17 cellular contexts compared by ENCODE assay signal in the genomic region with DNA sequence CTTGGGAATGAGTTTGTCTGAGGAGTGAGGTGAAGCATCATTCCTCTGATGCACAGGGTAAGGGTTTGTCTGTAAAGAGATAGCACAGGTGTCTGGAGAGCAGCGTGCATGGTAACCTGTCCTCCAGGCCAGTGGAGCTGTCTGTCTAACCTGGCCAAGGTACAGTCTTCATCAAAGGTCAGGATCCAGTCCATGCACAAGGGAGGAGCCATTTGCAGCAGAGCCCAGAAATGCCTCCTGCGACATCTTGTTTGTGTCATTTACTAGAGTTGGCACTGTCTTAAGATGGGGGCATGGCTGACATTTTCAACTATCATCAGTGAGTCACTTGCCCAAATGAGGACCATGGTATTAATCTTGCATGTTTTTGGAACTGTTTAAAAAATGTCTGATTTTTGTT.
DNase-seq lines count a peak whose midpoint lies in the region; ATAC-seq and TF ChIP-seq lines count a peak whose summit lies in the region.
"Had no signal": no experiment of that assay in that cellular context is flagged by ENCODE, and none has a peak within 500 bp of the region (broad histone marks: within the 10 kb centered on the region; RNA-seq: fewer than 3 reads in every experiment).

No MANE protein-coding gene starts in this region.

- intact Hi-C loops in natural killer cell (cut with micrococcal nuclease) (no loop called here), testis (cut with DNase I; ENCODE audit: low total_unique reads) (no loop called here)

- H3K27ac Mint-ChIP-seq in natural killer cell treated with Interleukin-12 subunit alpha and Interleukin-12 subunit beta and Interleukin-15 and Interleukin-18, amount 100 ng/mL, for 72 hours = peak overlapping the region; percentile 92 to 93
- H3K27ac Mint-ChIP-seq in natural killer cell = no peak overlapping the region

- H3K4me1 Mint-ChIP-seq in natural killer cell treated with Interleukin-12 subunit alpha and Interleukin-12 subunit beta and Interleukin-15 and Interleukin-18, amount 100 ng/mL, for 72 hours (ENCODE audit: low read depth in 2 of 2) = peaks cover 27 to 38% of the 10 kb centered on the region in 2 donors
- peaks cover 5% of the 10 kb centered on the region in 2 donors for H3K4me1 Mint-ChIP-seq in natural killer cell
- H3K4me1 Mint-ChIP-seq: IgD-negative memory B cell had no signal

- H3K4me3 Mint-ChIP-seq in natural killer cell treated with Interleukin-12 subunit alpha and Interleukin-12 subunit beta and Interleukin-15 and Interleukin-18, amount 100 ng/mL, for 72 hours = no peak overlapping the region
- H3K4me3 Mint-ChIP-seq in natural killer cell = no peak overlapping the region
- H3K4me3 Mint-ChIP-seq: IgD-negative memory B cell had no signal

- H3K4me1 ChIP-seq in Peyer's patch = peaks cover 0 to 19% (median 0%) of the 10 kb centered on the region in 4 donors
- H3K4me1 ChIP-seq in testis = no peaks in the 10 kb centered on the region
- H3K4me1 ChIP-seq: HAP-1 had no signal

- peaks cover 10% of the 10 kb centered on the region for H3K9me3 Mint-ChIP-seq in natural killer cell treated with Interleukin-12 subunit alpha and Interleukin-12 subunit beta and Interleukin-15 and Interleukin-18, amount 100 ng/mL, for 72 hours
- no peaks in the 10 kb centered on the region for H3K9me3 Mint-ChIP-seq in natural killer cell
- H3K9me3 Mint-ChIP-seq: IgD-negative memory B cell had no signal

- TF ChIP-seq CTCF in natural killer cell (IDR thresholded peaks at IDR 0.05) (no peak), Peyer's patch (IDR thresholded peaks at IDR 0.05) (no peak), testis (IDR thresholded peaks at IDR 0.05) (no peak)

- TF ChIP-seq POLR2A in Peyer's patch (IDR thresholded peaks at IDR 0.05) (no peak), testis (IDR thresholded peaks at IDR 0.05) (no peak)

- no peaks in the 10 kb centered on the region for H3K27me3 Mint-ChIP-seq in natural killer cell treated with Interleukin-12 subunit alpha and Interleukin-12 subunit beta and Interleukin-15 and Interleukin-18, amount 100 ng/mL, for 72 hours
- H3K27me3 Mint-ChIP-seq in natural killer cell (ENCODE audit: low read depth in 2 of 2) = no peaks in the 10 kb centered on the region

- no peaks in the 10 kb centered on the region for H3K27me3 ChIP-seq in Peyer's patch
- no peaks in the 10 kb centered on the region for H3K27me3 ChIP-seq in testis

- H3K36me3 ChIP-seq in Peyer's patch (no peaks in the 10 kb centered on the region), testis (ENCODE audit: low read depth, missing control alignments) (no peaks in the 10 kb centered on the region)
- H3K36me3 ChIP-seq: HAP-1 had no signal

- H3K9me3 ChIP-seq in Peyer's patch (no peaks in the 10 kb centered on the region), testis (no peaks in the 10 kb centered on the region)
- H3K9me3 ChIP-seq: HAP-1 had no signal

- WGBS in testis, 2 donors = 96 to 100% methylated on average over 2 of the region's 2 CpGs

- no peak for ATAC-seq in natural killer cell treated with Interleukin-12 subunit alpha and Interleukin-12 subunit beta and Interleukin-15 and Interleukin-18, amount 100 ng/mL, for 72 hours
- ATAC-seq in natural killer cell = no peak
- peak; percentile 27 for ATAC-seq in left lobe of liver

- H3K27ac ChIP-seq in Peyer's patch (peak overlapping the region in 2 of 4 donors; percentile 79 to 80), testis (no peak overlapping the region)
- H3K27ac ChIP-seq: RWPE1 had no signal

- H3K4me3 ChIP-seq in Peyer's patch (no peak overlapping the region), testis (no peak overlapping the region)
- H3K4me3 ChIP-seq: HAP-1 had no signal

- DNase-seq in natural killer cell treated with Interleukin-12 subunit alpha and Interleukin-12 subunit beta and Interleukin-15 and Interleukin-18, amount 100 ng/mL, for 72 hours (ENCODE audit: low spot score) = no peak
- DNase-seq in natural killer cell = no peak
- DNase-seq in Peyer's patch = peak in 2 of 3 donors; percentile 55 to 67
- no peak for DNase-seq in left lobe of liver (ENCODE audit: low spot score)
- no peak for DNase-seq in testis
- DNase-seq in COLO668 (lab: John Stamatoyannopoulos, UW; ENCODE audit: unreplicated experiment) = no peak
- DNase-seq in NCI-H1092 (lab: John Stamatoyannopoulos, UW) = no peak
- DNase-seq: DMS79, NCI-H1417 treated with DMSO at 0.1 percent for 48 hours, NCI-H2029, NCI-H2171, NCI-H446, NCI-H748 treated with DMSO at 0.1 percent for 48 hours, OCI-M1 had no signal

- H3K36me3 Mint-ChIP-seq in natural killer cell treated with Interleukin-12 subunit alpha and Interleukin-12 subunit beta and Interleukin-15 and Interleukin-18, amount 100 ng/mL, for 72 hours = peaks cover 24% of the 10 kb centered on the region
- no peaks in the 10 kb centered on the region for H3K36me3 Mint-ChIP-seq in natural killer cell
- H3K36me3 Mint-ChIP-seq: IgD-negative memory B cell had no signal

Comparison
In these comparisons a context has a peak if more than half of its experiments do, and no peak if none do; other contexts are left out.
1. H3K27ac Mint-ChIP-seq: peak in natural killer cell treated with Interleukin-12 subunit alpha and Interleukin-12 subunit beta and Interleukin-15 and Interleukin-18, amount 100 ng/mL, for 72 hours (2 of 2); none in natural killer cell (0 of 2).
2. DNase-seq: peak in Peyer's patch (2 of 3); none in natural killer cell treated with Interleukin-12 subunit alpha and Interleukin-12 subunit beta and Interleukin-15 and Interleukin-18, amount 100 ng/mL, for 72 hours (single experiment), natural killer cell (single experiment), left lobe of liver (single experiment), testis (single experiment), COLO668 (single experiment) and NCI-H1092 (single experiment).